In genomic region chr17:45060382-45060823, GRCh38 we compare ENCODE assay signal across 1 cellular context.
TF ChIP-seq lines count a peak whose summit lies in the region.

No MANE protein-coding gene starts in this region.

TF ChIP-seq in SK-N-SH, 30 proteins besides CTCF, POLR2A, EP300 and RAD21 (continued from another document):
- TF ChIP-seq SIN3A (IDR thresholded peaks at IDR 0.05; ENCODE audit: borderline replicate concordance, low read depth, low read length) = no peak
